Comparison of ENCODE assay signal across 19 cellular contexts in genomic region chr6:70299456-70299855, GRCh38. TPM values are rescaled to one million over a fixed set of nuclear protein-coding genes. Genes with fewer than 3 reads are reported as not detected.
A peak's percentile ranks its signal among the peaks of the same experiment; 100 is the strongest.
DNase-seq lines count a peak whose midpoint lies in the region; ATAC-seq and TF ChIP-seq lines count a peak whose summit lies in the region.
"Had no signal": no experiment of that assay in that cellular context is flagged by ENCODE, and none has a peak within 500 bp of the region (broad histone marks: within the 10 kb centered on the region; RNA-seq: fewer than 3 reads in every experiment).

No MANE protein-coding gene starts in this region.

- no peaks in the 10 kb centered on the region for H3K9me3 Mint-ChIP-seq in activated naive CD4-positive, alpha-beta T cell treated with anti-CD3 and anti-CD28 coated beads, Interleukin-2, amount 10 ng/mL, durations not matched to agents 7 days and 5 days
- H3K9me3 Mint-ChIP-seq in nephron progenitor cell = no peaks in the 10 kb centered on the region
- H3K9me3 Mint-ChIP-seq: activated CD4-positive, alpha-beta memory T cell treated with anti-CD3 and anti-CD28 coated beads, Interleukin-2, amount 10 ng/mL, durations not matched to agents 7 days and 5 days; activated T-helper 17 cell treated with anti-CD3 and anti-CD28 coated beads, Interleukin-2, amount 50 U/mL, for 72 hours; natural killer cell treated with Interleukin-12 subunit alpha and Interleukin-12 subunit beta and Interleukin-15 and Interleukin-18, amount 100 ng/mL, for 72 hours; stimulated activated naive CD8-positive, alpha-beta T cell treated with anti-CD3 and anti-CD28 coated beads, Interleukin-15, amount 100 ng/mL, for 72 hours had no signal

- POLR2A ChIA-PET in PC-3 (lab: Charles Lee; ENCODE audit: unreplicated experiment) = no interaction called here

- no peak overlapping the region for H2AFZ ChIP-seq in PC-3 (ENCODE audit: low read length)
- H2AFZ ChIP-seq: PC-9 had no signal

- no peaks in the 10 kb centered on the region for H3K4me1 ChIP-seq in PC-3 (ENCODE audit: insufficient read depth, low read length)
- H3K4me1 ChIP-seq: lower lobe of right lung, psoas muscle had no signal

- H3K27ac Mint-ChIP-seq in activated naive CD4-positive, alpha-beta T cell treated with anti-CD3 and anti-CD28 coated beads, Interleukin-2, amount 10 ng/mL, durations not matched to agents 7 days and 5 days = no peak overlapping the region
- no peak overlapping the region for H3K27ac Mint-ChIP-seq in nephron progenitor cell
- H3K27ac Mint-ChIP-seq: activated CD4-positive, alpha-beta memory T cell treated with anti-CD3 and anti-CD28 coated beads, Interleukin-2, amount 10 ng/mL, durations not matched to agents 7 days and 5 days; activated T-helper 17 cell treated with anti-CD3 and anti-CD28 coated beads, Interleukin-2, amount 50 U/mL, for 72 hours; natural killer cell treated with Interleukin-12 subunit alpha and Interleukin-12 subunit beta and Interleukin-15 and Interleukin-18, amount 100 ng/mL, for 72 hours; stimulated activated naive CD8-positive, alpha-beta T cell treated with anti-CD3 and anti-CD28 coated beads, Interleukin-15, amount 100 ng/mL, for 72 hours had no signal

- BruUV-seq in PC-3 (replicated peaks; lab: Mats Ljungman, UMichigan) = no TSS peak

- CTCF ChIA-PET in activated naive CD4-positive, alpha-beta T cell treated with anti-CD3 and anti-CD28 coated beads, Interleukin-2, amount 10 ng/mL, durations not matched to agents 7 days and 5 days (lab: Charles Lee) = no interaction called here
- CTCF ChIA-PET in PC-3 (lab: Charles Lee) = no interaction called here

- no peaks in the 10 kb centered on the region for H4K20me1 ChIP-seq in PC-3 (ENCODE audit: low read length)

- no peak overlapping the region for H3K27ac ChIP-seq in PC-3 (ENCODE audit: low read length)
- H3K27ac ChIP-seq: lower lobe of right lung, PC-9, psoas muscle had no signal

- H3K27me3 Mint-ChIP-seq in activated naive CD4-positive, alpha-beta T cell treated with anti-CD3 and anti-CD28 coated beads, Interleukin-2, amount 10 ng/mL, durations not matched to agents 7 days and 5 days = no peaks in the 10 kb centered on the region
- H3K27me3 Mint-ChIP-seq in nephron progenitor cell (ENCODE audit: low read depth, poor library complexity) = peaks cover 21% of the 10 kb centered on the region

- no peak overlapping the region for H3K4me3 Mint-ChIP-seq in activated naive CD4-positive, alpha-beta T cell treated with anti-CD3 and anti-CD28 coated beads, Interleukin-2, amount 10 ng/mL, durations not matched to agents 7 days and 5 days
- H3K4me3 Mint-ChIP-seq in nephron progenitor cell = no peak overlapping the region
- H3K4me3 Mint-ChIP-seq: activated CD4-positive, alpha-beta memory T cell treated with anti-CD3 and anti-CD28 coated beads, Interleukin-2, amount 10 ng/mL, durations not matched to agents 7 days and 5 days; activated T-helper 17 cell treated with anti-CD3 and anti-CD28 coated beads, Interleukin-2, amount 50 U/mL, for 72 hours; natural killer cell treated with Interleukin-12 subunit alpha and Interleukin-12 subunit beta and Interleukin-15 and Interleukin-18, amount 100 ng/mL, for 72 hours; stimulated activated naive CD8-positive, alpha-beta T cell treated with anti-CD3 and anti-CD28 coated beads, Interleukin-15, amount 100 ng/mL, for 72 hours had no signal

- no peak for ATAC-seq in PC-3
- no peak for ATAC-seq in HG03025 (IDR thresholded peaks at IDR 0.05; ENCODE audit: low FRiP score, unreplicated experiment)
- ATAC-seq: activated T-helper 17 cell treated with anti-CD3 and anti-CD28 coated beads, Interleukin-2, amount 50 U/mL, for 72 hours; lower lobe of right lung; natural killer cell treated with Interleukin-12 subunit alpha and Interleukin-12 subunit beta and Interleukin-15 and Interleukin-18, amount 100 ng/mL, for 72 hours; psoas muscle; stimulated activated naive CD8-positive, alpha-beta T cell treated with anti-CD3 and anti-CD28 coated beads, Interleukin-15, amount 100 ng/mL, for 72 hours had no signal

- no peaks in the 10 kb centered on the region for H3K36me3 ChIP-seq in PC-3 (ENCODE audit: low read depth, low read length)
- H3K36me3 ChIP-seq: lower lobe of right lung had no signal

- H3K9me3 ChIP-seq in PC-3 (ENCODE audit: low read length) = no peaks in the 10 kb centered on the region
- H3K9me3 ChIP-seq: lower lobe of right lung, psoas muscle had no signal

- peak; percentile 39 for DNase-seq in activated naive CD4-positive, alpha-beta T cell treated with anti-CD3 and anti-CD28 coated beads, Interleukin-2, amount 10 ng/mL, durations not matched to agents 7 days and 5 days
- DNase-seq in activated naive CD4-positive, alpha-beta T cell treated with anti-CD3 and anti-CD28 coated beads, Interleukin-2, amount 50 U/mL, for 16 hours = no peak
- DNase-seq in PC-3 (peak; percentile 11), dermis blood vessel endothelial cell (peak; percentile 17), nephron progenitor cell (peak; percentile 42), GM10266 (ENCODE audit: extremely low spot score) (no peak), NCI-H2227 (lab: John Stamatoyannopoulos, UW; ENCODE audit: unreplicated experiment) (no peak)
- DNase-seq: activated CD4-positive, alpha-beta memory T cell treated with anti-CD3 and anti-CD28 coated beads, Interleukin-2, amount 10 ng/mL, durations not matched to agents 7 days and 5 days; aorta; foreskin fibroblast; lower lobe of right lung; NCI-H1930; NCI-H510A; PC-9; psoas muscle; stimulated activated naive CD8-positive, alpha-beta T cell treated with anti-CD3 and anti-CD28 coated beads, Interleukin-15, amount 100 ng/mL, for 72 hours had no signal

- H3K9ac ChIP-seq in PC-3 (ENCODE audit: low read length) = no peak overlapping the region

- no peaks in the 10 kb centered on the region for H3K79me2 ChIP-seq in PC-3 (ENCODE audit: low read length)

- H3K9me2 ChIP-seq in PC-3 (replicated peaks; ENCODE audit: low read length) = no peaks in the 10 kb centered on the region

- intact Hi-C loops in PC-3 (cut with micrococcal nuclease) = no loop called here

- no peak overlapping the region for H3K4me3 ChIP-seq in PC-3 (ENCODE audit: low read length)
- H3K4me3 ChIP-seq: lower lobe of right lung, PC-9, psoas muscle had no signal

- no peaks in the 10 kb centered on the region for H3F3A ChIP-seq in PC-3 (ENCODE audit: low read length, unreplicated experiment)

- peaks cover 4% of the 10 kb centered on the region for H3K27me3 ChIP-seq in PC-3 (ENCODE audit: low read length)

- no peaks in the 10 kb centered on the region for H3K36me3 Mint-ChIP-seq in activated naive CD4-positive, alpha-beta T cell treated with anti-CD3 and anti-CD28 coated beads, Interleukin-2, amount 10 ng/mL, durations not matched to agents 7 days and 5 days
- no peaks in the 10 kb centered on the region for H3K36me3 Mint-ChIP-seq in nephron progenitor cell (ENCODE audit: low read depth)
- H3K36me3 Mint-ChIP-seq: natural killer cell treated with Interleukin-12 subunit alpha and Interleukin-12 subunit beta and Interleukin-15 and Interleukin-18, amount 100 ng/mL, for 72 hours had no signal

- TF ChIP-seq CTCF in PC-3 (conservative IDR thresholded peaks at IDR 0.05; ENCODE audit: low read depth, low read length) = no peak
- TF ChIP-seq CTCF in nephron progenitor cell (IDR thresholded peaks at IDR 0.05) = no peak
- TF ChIP-seq CTCF in GM10266 (IDR thresholded peaks at IDR 0.05; ENCODE audit: control insufficient read depth, insufficient read depth, low read depth, missing control alignments) = no peak

- H3K4me2 ChIP-seq in PC-3 (ENCODE audit: low read length) = no peak overlapping the region
- H3K4me2 ChIP-seq: PC-9 had no signal

- H3K4me1 Mint-ChIP-seq in activated naive CD4-positive, alpha-beta T cell treated with anti-CD3 and anti-CD28 coated beads, Interleukin-2, amount 10 ng/mL, durations not matched to agents 7 days and 5 days = no peaks in the 10 kb centered on the region
- peaks cover 2% of the 10 kb centered on the region for H3K4me1 Mint-ChIP-seq in nephron progenitor cell
- H3K4me1 Mint-ChIP-seq: activated CD4-positive, alpha-beta memory T cell treated with anti-CD3 and anti-CD28 coated beads, Interleukin-2, amount 10 ng/mL, durations not matched to agents 7 days and 5 days; activated T-helper 17 cell treated with anti-CD3 and anti-CD28 coated beads, Interleukin-2, amount 50 U/mL, for 72 hours; stimulated activated naive CD8-positive, alpha-beta T cell treated with anti-CD3 and anti-CD28 coated beads, Interleukin-15, amount 100 ng/mL, for 72 hours had no signal

RNA-seq across cellular contexts. Expression of gene COL9A1, which starts 3.4 kb away (rescaled TPM):
- not detected in 2 replicates for total RNA-seq in PC-3 (2014; rRNA removed)
- not detected in 2 replicates for total RNA-seq in dermis blood vessel endothelial cell
- total RNA-seq: activated CD4-positive, alpha-beta memory T cell treated with anti-CD3 and anti-CD28 coated beads, Interleukin-2, amount 10 ng/mL, durations not matched to agents 7 days and 5 days; aorta; lower lobe of right lung; natural killer cell treated with Interleukin-12 subunit alpha and Interleukin-12 subunit beta and Interleukin-15 and Interleukin-18, amount 100 ng/mL, for 72 hours; PC-9; psoas muscle had no signal

Comparison
In these comparisons a context has a peak if more than half of its experiments do, and no peak if none do; other contexts are left out.
1. DNase-seq: peak in activated naive CD4-positive, alpha-beta T cell treated with anti-CD3 and anti-CD28 coated beads, Interleukin-2, amount 10 ng/mL, durations not matched to agents 7 days and 5 days (single experiment), PC-3 (single experiment), dermis blood vessel endothelial cell (single experiment) and nephron progenitor cell (single experiment); none in activated naive CD4-positive, alpha-beta T cell treated with anti-CD3 and anti-CD28 coated beads, Interleukin-2, amount 50 U/mL, for 16 hours (single experiment), GM10266 (single experiment) and NCI-H2227 (single experiment).